In the genomic region with DNA sequence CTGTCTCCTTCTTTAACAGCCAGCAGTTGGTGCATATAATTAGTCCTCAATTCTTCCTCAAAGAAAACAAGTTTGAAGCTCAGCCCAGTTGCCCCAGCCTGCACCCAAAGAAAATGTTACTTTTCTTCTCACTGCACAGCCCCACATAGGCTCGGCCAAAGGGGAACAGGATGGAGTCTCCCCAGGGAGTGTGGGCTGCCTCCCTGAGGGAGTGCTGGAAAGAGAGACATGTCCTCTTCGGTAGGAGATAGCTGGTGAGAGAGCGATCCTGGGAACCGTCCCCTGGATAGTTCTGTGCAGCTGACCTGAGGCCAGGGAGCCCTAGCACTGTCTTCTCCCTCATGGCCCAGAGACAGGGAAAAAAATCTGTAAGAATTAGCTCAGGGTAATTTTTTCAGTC, we compare ENCODE assay signal across 22 cellular contexts. TPM values are rescaled to one million over a fixed set of nuclear protein-coding genes. Genes with fewer than 3 reads are reported as not detected.
"Had no signal": no experiment of that assay in that cellular context is flagged by ENCODE, and none has a peak within 500 bp of the region (broad histone marks: within the 10 kb centered on the region; RNA-seq: fewer than 3 reads in every experiment).

No MANE protein-coding gene starts in this region.

- H3K36me3 ChIP-seq: SJSA1 had no signal

- DNase-seq: KBM-7, MV-4-11, NCI-H1092, NCI-H1105 treated with DMSO at 0.1 percent for 48 hours, NCI-H1417 treated with DMSO at 0.1 percent for 48 hours, NCI-H146, NCI-H1694 treated with DMSO at 0.1 percent for 48 hours, NCI-H1930, NCI-H2081, NCI-H2107, NCI-H2227 treated with DMSO at 0.1 percent for 48 hours, NCI-H69, NCI-H774, Right ventricle myocardium superior, RPMI8226, SIG-M5 had no signal

- H3K4me1 ChIP-seq: SJSA1 had no signal

- H3K27ac ChIP-seq: HL-60, SJSA1, SK-N-MC had no signal

- H3K4me3 ChIP-seq: SJSA1, SK-N-MC had no signal

- H3K9me3 ChIP-seq: SJSA1 had no signal

RNA-seq across cellular contexts. Expression of gene VAX2, which starts 26.8 kb away (rescaled TPM):
- total RNA-seq: MCF 10A, SJSA1 had no signal

RNA-seq across cellular contexts. Expression of gene CD207, which starts 37.9 kb away (rescaled TPM):
- total RNA-seq: LHCN-M2, MCF 10A, NCI-H460, Right ventricle myocardium superior, SJSA1 had no signal

RNA-seq across cellular contexts. Expression of gene CLEC4F, which starts 53.1 kb away (rescaled TPM):
- total RNA-seq: LHCN-M2, MCF 10A, NCI-H460, SJSA1 had no signal
